8 cellular contexts compared by ENCODE assay signal in the genomic region with DNA sequence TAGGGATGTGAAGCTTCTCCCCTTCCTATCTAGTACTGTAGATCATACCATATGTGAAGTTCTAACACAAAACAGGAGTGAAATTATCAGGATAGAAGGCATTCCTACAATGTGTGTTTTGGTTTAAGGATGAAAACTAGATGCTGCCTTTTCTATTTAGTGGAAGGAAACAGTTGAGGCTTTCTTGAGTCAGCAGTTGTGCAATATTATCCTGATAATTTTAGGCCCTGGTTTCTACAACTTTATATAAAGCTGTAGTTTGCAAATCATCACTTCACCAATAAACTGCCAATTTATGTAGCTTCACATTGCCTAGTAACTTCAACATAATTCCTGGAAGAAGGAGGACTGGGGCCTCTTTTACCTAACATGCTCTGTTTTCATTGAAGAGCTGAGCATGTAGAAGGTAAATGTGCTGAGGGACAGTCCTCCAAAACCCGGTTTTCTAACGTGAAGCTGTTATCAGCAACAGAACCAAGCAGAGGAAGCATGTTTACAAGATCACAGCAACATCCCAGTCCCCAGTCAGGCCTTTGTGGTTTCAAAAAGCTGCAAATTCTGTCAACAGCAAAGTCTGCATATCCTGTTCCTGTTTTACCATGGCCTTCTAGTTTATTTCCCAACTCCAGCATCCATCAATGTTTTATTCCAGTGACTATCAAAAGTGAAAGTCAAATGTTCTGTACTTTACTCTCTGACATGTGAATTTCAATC.
A peak's percentile ranks its signal among the peaks of the same experiment; 100 is the strongest.
DNase-seq lines count a peak whose midpoint lies in the region; ATAC-seq, FAIRE-seq and TF ChIP-seq lines count a peak whose summit lies in the region.

No MANE protein-coding gene starts in this region.

- H3K4me3 ChIP-seq in bronchial epithelial cell (ENCODE audit: low read depth, low read length) (no peak overlapping the region), thyroid gland (replicated peaks in 1 of 3) (no peak overlapping the region)

- H3K36me3 Mint-ChIP-seq in natural killer cell treated with Interleukin-12 subunit alpha and Interleukin-12 subunit beta and Interleukin-15 and Interleukin-18, amount 100 ng/mL, for 72 hours: no peaks in the 10 kb centered on the region
- H3K36me3 Mint-ChIP-seq in osteocyte (ENCODE audit: unreplicated experiment): no peaks in the 10 kb centered on the region

- 40 to 48% methylated on average over 2 of the region's 2 CpGs for WGBS in thyroid gland, 2 donors

- H3K9me3 ChIP-seq in thyroid gland: no peaks in the 10 kb centered on the region

- H3K4me1 ChIP-seq in thyroid gland: no peaks in the 10 kb centered on the region

- TF ChIP-seq POLR2A in thyroid gland (IDR thresholded peaks at IDR 0.05): no peak

- no peaks in the 10 kb centered on the region for H3K36me3 ChIP-seq in bronchial epithelial cell (ENCODE audit: control insufficient read depth, insufficient read depth, low read length)
- H3K36me3 ChIP-seq in thyroid gland: no peaks in the 10 kb centered on the region

- TF ChIP-seq CTCF in bronchial epithelial cell (IDR thresholded peaks at IDR 0.05; ENCODE audit: insufficient read depth, low read length, severe bottlenecking): no peak
- TF ChIP-seq CTCF in osteocyte (IDR thresholded peaks at IDR 0.05): no peak
- no peak for TF ChIP-seq CTCF in thyroid gland (IDR thresholded peaks at IDR 0.05)

- H3K27me3 ChIP-seq in bronchial epithelial cell (ENCODE audit: control insufficient read depth, insufficient read depth, low read length) (no peaks in the 10 kb centered on the region), thyroid gland (no peaks in the 10 kb centered on the region)

- no peaks in the 10 kb centered on the region for H3K9me3 Mint-ChIP-seq in natural killer cell treated with Interleukin-12 subunit alpha and Interleukin-12 subunit beta and Interleukin-15 and Interleukin-18, amount 100 ng/mL, for 72 hours
- no peaks in the 10 kb centered on the region for H3K9me3 Mint-ChIP-seq in osteocyte (ENCODE audit: unreplicated experiment)

- intact Hi-C loops in thyroid gland (cut with DNase I): no loop called here

- no peak overlapping the region for H3K27ac ChIP-seq in thyroid gland

- H3K4me3 Mint-ChIP-seq in natural killer cell treated with Interleukin-12 subunit alpha and Interleukin-12 subunit beta and Interleukin-15 and Interleukin-18, amount 100 ng/mL, for 72 hours: peak overlapping the region; percentile 24
- no peak overlapping the region for H3K4me3 Mint-ChIP-seq in osteocyte (ENCODE audit: unreplicated experiment)

- FAIRE-seq in bronchial epithelial cell (lab: Jason Lieb, UNC): peak; percentile 23

- ATAC-seq in GM19035 (IDR thresholded peaks at IDR 0.05; ENCODE audit: unreplicated experiment): peak; percentile 79
- peak; percentile 48 for ATAC-seq in HG03378 (IDR thresholded peaks at IDR 0.05; ENCODE audit: unreplicated experiment)
- ATAC-seq in natural killer cell treated with Interleukin-12 subunit alpha and Interleukin-12 subunit beta and Interleukin-15 and Interleukin-18, amount 100 ng/mL, for 72 hours: no peak

- H3K27ac Mint-ChIP-seq in natural killer cell treated with Interleukin-12 subunit alpha and Interleukin-12 subunit beta and Interleukin-15 and Interleukin-18, amount 100 ng/mL, for 72 hours: peak overlapping the region; percentile 20 to 42
- no peak overlapping the region for H3K27ac Mint-ChIP-seq in osteocyte (ENCODE audit: unreplicated experiment)

- H3K4me1 Mint-ChIP-seq in natural killer cell treated with Interleukin-12 subunit alpha and Interleukin-12 subunit beta and Interleukin-15 and Interleukin-18, amount 100 ng/mL, for 72 hours (ENCODE audit: low read depth in 2 of 2): peaks cover 15 to 20% of the 10 kb centered on the region in 2 donors
- peaks cover 7% of the 10 kb centered on the region for H3K4me1 Mint-ChIP-seq in osteocyte (ENCODE audit: unreplicated experiment)

- DNase-seq in bronchial epithelial cell (ENCODE audit: low read depth) (peak; percentile 12), osteocyte (ENCODE audit: extremely low spot score, unreplicated experiment) (no peak), thyroid gland (no peak), NCI-H1105 (lab: John Stamatoyannopoulos, UW) (no peak), NCI-H2227 (lab: John Stamatoyannopoulos, UW; ENCODE audit: unreplicated experiment) (no peak)
- no peak for DNase-seq in natural killer cell treated with Interleukin-12 subunit alpha and Interleukin-12 subunit beta and Interleukin-15 and Interleukin-18, amount 100 ng/mL, for 72 hours (ENCODE audit: low spot score)

- H3K27me3 Mint-ChIP-seq in natural killer cell treated with Interleukin-12 subunit alpha and Interleukin-12 subunit beta and Interleukin-15 and Interleukin-18, amount 100 ng/mL, for 72 hours: no peaks in the 10 kb centered on the region
- H3K27me3 Mint-ChIP-seq in osteocyte (ENCODE audit: unreplicated experiment): no peaks in the 10 kb centered on the region

Comparison
In these comparisons a context has a peak if more than half of its experiments do, and no peak if none do; other contexts are left out.
1. ATAC-seq: peak in GM19035 (single experiment) and HG03378 (single experiment); none in natural killer cell treated with Interleukin-12 subunit alpha and Interleukin-12 subunit beta and Interleukin-15 and Interleukin-18, amount 100 ng/mL, for 72 hours (0 of 2).